In the genomic region with DNA sequence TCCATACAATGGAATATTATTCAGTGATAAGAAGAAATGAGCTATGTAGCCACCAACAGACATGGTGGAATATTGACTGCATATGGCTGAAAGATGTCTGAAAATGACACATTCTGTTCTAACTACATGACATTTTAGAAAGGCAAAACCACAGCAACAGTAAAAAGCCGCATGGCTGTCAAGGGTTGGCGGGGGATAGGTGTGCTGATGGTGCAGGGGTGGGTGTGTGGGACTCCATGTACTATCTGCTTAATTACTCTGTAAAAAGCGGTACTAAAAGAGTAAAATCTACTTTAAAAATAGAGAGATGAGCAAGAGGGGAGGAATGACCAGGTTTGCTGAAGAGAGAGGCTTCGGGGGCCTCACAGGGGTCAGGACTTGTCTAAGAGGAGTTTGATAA, we compare ENCODE assay signal across 20 cellular contexts.
"Had no signal": no experiment of that assay in that cellular context is flagged by ENCODE, and none has a peak within 500 bp of the region (broad histone marks: within the 10 kb centered on the region; RNA-seq: fewer than 3 reads in every experiment).

No MANE protein-coding gene starts in this region.

- ATAC-seq: gastrocnemius medialis, heart left ventricle, mucosa of descending colon, SK-N-SH treated with all-trans-retinoic acid at 6 μM for 48 hours, T-cell had no signal

- H3K4me3 Mint-ChIP-seq: activated naive CD4-positive, alpha-beta T cell treated with anti-CD3 and anti-CD28 coated beads for 36 hours; neural progenitor cell; T-cell had no signal

- DNase-seq: activated CD4-positive, alpha-beta T cell treated with anti-CD3 and anti-CD28 coated beads for 1 hour; activated CD4-positive, alpha-beta T cell treated with anti-CD3 and anti-CD28 coated beads, Interleukin-2, amount 50 U/mL, for 4 hours; activated effector memory CD4-positive, alpha-beta T cell treated with Interleukin-2 at 50 U/mL for 16 hours; activated naive CD4-positive, alpha-beta T cell treated with anti-CD3 and anti-CD28 coated beads for 36 hours; activated T-cell treated with anti-CD3 and anti-CD28 coated beads, Interleukin-2, amount 50 U/mL, for 48 hours; central memory CD4-positive, alpha-beta T cell; esophagus squamous epithelium; gastrocnemius medialis; heart left ventricle; islet precursor cell; mesendoderm; mucosa of descending colon; retina; sigmoid colon; stimulated activated CD4-positive, alpha-beta T cell treated with anti-CD3 and anti-CD28 coated beads, Interleukin-15, amount 100 ng/mL, for 24 hours; stimulated activated naive CD4-positive, alpha-beta T cell; T-cell; WERI-Rb-1 had no signal

- H3K27ac Mint-ChIP-seq: activated naive CD4-positive, alpha-beta T cell treated with anti-CD3 and anti-CD28 coated beads for 36 hours; T-cell had no signal

- H3K9me3 Mint-ChIP-seq: activated naive CD4-positive, alpha-beta T cell treated with anti-CD3 and anti-CD28 coated beads for 36 hours; neural progenitor cell; T-cell had no signal

- H3K36me3 Mint-ChIP-seq: neural progenitor cell had no signal

- H3K27me3 Mint-ChIP-seq: T-cell had no signal
